In the genomic region with DNA sequence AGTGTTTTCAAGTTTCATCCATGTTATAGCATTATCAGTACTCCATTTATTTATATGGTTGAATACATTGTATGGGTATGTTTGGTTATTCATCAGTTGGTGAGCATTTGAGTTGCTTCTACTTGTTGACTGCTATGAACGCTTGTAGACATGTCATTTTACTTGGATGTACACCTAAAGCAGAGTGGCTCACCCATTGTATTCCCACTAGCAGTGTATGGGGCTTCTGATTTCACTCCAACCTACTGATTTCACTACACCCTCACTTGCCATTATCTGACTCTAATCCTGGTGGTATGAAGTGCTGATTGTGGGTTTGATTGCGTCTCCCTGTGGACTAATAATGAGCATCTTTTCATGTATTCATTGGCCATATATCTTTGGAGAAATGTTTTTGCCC, we compare ENCODE assay signal across 20 cellular contexts. TPM values are rescaled to one million over a fixed set of nuclear protein-coding genes. Genes with fewer than 3 reads are reported as not detected.
DNase-seq lines count a peak whose midpoint lies in the region; ATAC-seq and TF ChIP-seq lines count a peak whose summit lies in the region.
"Had no signal": no experiment of that assay in that cellular context is flagged by ENCODE, and none has a peak within 500 bp of the region (broad histone marks: within the 10 kb centered on the region; RNA-seq: fewer than 3 reads in every experiment).

No MANE protein-coding gene starts in this region.

- H3K4me1 Mint-ChIP-seq in activated naive CD4-positive, alpha-beta T cell treated with anti-CD3 and anti-CD28 coated beads, Interleukin-2, amount 50 U/mL, for 24 hours: peaks cover 63% of the 10 kb centered on the region
- H3K4me1 Mint-ChIP-seq in activated naive CD8-positive, alpha-beta T cell treated with anti-CD3 and anti-CD28 coated beads for 36 hours: peaks cover 67% of the 10 kb centered on the region
- peaks cover 81% of the 10 kb centered on the region for H3K4me1 Mint-ChIP-seq in stimulated activated naive CD8-positive, alpha-beta T cell treated with anti-CD3 and anti-CD28 coated beads, Interleukin-15, Interleukin-2, amounts not matched to agents 100 ng/mL and 50 ng/mL, for 24 hours (ENCODE audit: low read depth)

- no peak for DNase-seq in activated naive CD4-positive, alpha-beta T cell treated with Interleukin-2 at 50 U/mL for 16 hours
- DNase-seq in NB4 (ENCODE audit: low read depth) (peak; percentile 12), EL (no peak), NCI-H510A treated with DMSO at 0.1 percent for 48 hours (lab: John Stamatoyannopoulos, UW) (no peak)
- DNase-seq in activated naive CD8-positive, alpha-beta T cell treated with anti-CD3 and anti-CD28 coated beads for 36 hours: no peak
- DNase-seq: body of pancreas, H9, heart right ventricle, Kasumi-1, left colon, NCI-H1105 treated with DMSO at 0.1 percent for 48 hours, NCI-H2029 treated with DMSO at 0.1 percent for 48 hours, nucleus accumbens, T-helper 9 cell had no signal

- no peak for TF ChIP-seq POLR2A in NB4 (IDR thresholded peaks at IDR 0.05; ENCODE audit: extremely low read depth, insufficient read length)

- no peak for TF ChIP-seq CTCF in NB4 (IDR thresholded peaks at IDR 0.05; ENCODE audit: low read depth, low read length)

- peaks cover 40% of the 10 kb centered on the region for H3K36me3 Mint-ChIP-seq in activated naive CD4-positive, alpha-beta T cell treated with anti-CD3 and anti-CD28 coated beads, Interleukin-2, amount 50 U/mL, for 24 hours
- H3K36me3 Mint-ChIP-seq in activated naive CD8-positive, alpha-beta T cell treated with anti-CD3 and anti-CD28 coated beads for 36 hours: peaks cover 82% of the 10 kb centered on the region
- peaks cover 95% of the 10 kb centered on the region for H3K36me3 Mint-ChIP-seq in stimulated activated naive CD8-positive, alpha-beta T cell treated with anti-CD3 and anti-CD28 coated beads, Interleukin-15, Interleukin-2, amounts not matched to agents 100 ng/mL and 50 ng/mL, for 24 hours (ENCODE audit: low read depth)

- peak overlapping the region; percentile 6 for H3K4me3 ChIP-seq in NB4 (ENCODE audit: low read depth, low read length)
- H3K4me3 ChIP-seq: BLaER1 treated with 17β-estradiol and CSF1 and Interleukin-3, amounts not matched to agents 10 nM and 100 nM; body of pancreas; heart right ventricle; skin epidermis had no signal

- H3K27ac Mint-ChIP-seq in activated naive CD4-positive, alpha-beta T cell treated with anti-CD3 and anti-CD28 coated beads, Interleukin-2, amount 50 U/mL, for 24 hours: peak overlapping the region; percentile 59
- peak overlapping the region; percentile 31 for H3K27ac Mint-ChIP-seq in activated naive CD8-positive, alpha-beta T cell treated with anti-CD3 and anti-CD28 coated beads for 36 hours
- peak overlapping the region; percentile 49 for H3K27ac Mint-ChIP-seq in stimulated activated naive CD8-positive, alpha-beta T cell treated with anti-CD3 and anti-CD28 coated beads, Interleukin-15, Interleukin-2, amounts not matched to agents 100 ng/mL and 50 ng/mL, for 24 hours

- H3K27me3 Mint-ChIP-seq in activated naive CD4-positive, alpha-beta T cell treated with anti-CD3 and anti-CD28 coated beads, Interleukin-2, amount 50 U/mL, for 24 hours: no peaks in the 10 kb centered on the region
- H3K27me3 Mint-ChIP-seq in activated naive CD8-positive, alpha-beta T cell treated with anti-CD3 and anti-CD28 coated beads for 36 hours: no peaks in the 10 kb centered on the region
- no peaks in the 10 kb centered on the region for H3K27me3 Mint-ChIP-seq in stimulated activated naive CD8-positive, alpha-beta T cell treated with anti-CD3 and anti-CD28 coated beads, Interleukin-15, Interleukin-2, amounts not matched to agents 100 ng/mL and 50 ng/mL, for 24 hours
- H3K27me3 Mint-ChIP-seq: memory B cell had no signal

- no peak for ATAC-seq in HG03469 (IDR thresholded peaks at IDR 0.05; ENCODE audit: unreplicated experiment)
- ATAC-seq: body of pancreas, left colon had no signal

- peak overlapping the region; percentile 64 for H3K4me3 Mint-ChIP-seq in activated naive CD4-positive, alpha-beta T cell treated with anti-CD3 and anti-CD28 coated beads, Interleukin-2, amount 50 U/mL, for 24 hours
- peak overlapping the region; percentile 14 for H3K4me3 Mint-ChIP-seq in activated naive CD8-positive, alpha-beta T cell treated with anti-CD3 and anti-CD28 coated beads for 36 hours
- H3K4me3 Mint-ChIP-seq in stimulated activated naive CD8-positive, alpha-beta T cell treated with anti-CD3 and anti-CD28 coated beads, Interleukin-15, Interleukin-2, amounts not matched to agents 100 ng/mL and 50 ng/mL, for 24 hours: peak overlapping the region; percentile 66
- H3K4me3 Mint-ChIP-seq: memory B cell had no signal

- H3K9me3 Mint-ChIP-seq in activated naive CD4-positive, alpha-beta T cell treated with anti-CD3 and anti-CD28 coated beads, Interleukin-2, amount 50 U/mL, for 24 hours: no peaks in the 10 kb centered on the region
- H3K9me3 Mint-ChIP-seq in activated naive CD8-positive, alpha-beta T cell treated with anti-CD3 and anti-CD28 coated beads for 36 hours: no peaks in the 10 kb centered on the region
- H3K9me3 Mint-ChIP-seq in stimulated activated naive CD8-positive, alpha-beta T cell treated with anti-CD3 and anti-CD28 coated beads, Interleukin-15, Interleukin-2, amounts not matched to agents 100 ng/mL and 50 ng/mL, for 24 hours: no peaks in the 10 kb centered on the region
- H3K9me3 Mint-ChIP-seq: memory B cell had no signal

RNA-seq across cellular contexts. Expression of a gene that starts 9.5 kb away (rescaled TPM):
- 1,000 to 10,000 TPM; 4,728 to 4,890 TPM for total RNA-seq in activated naive CD8-positive, alpha-beta T cell treated with anti-CD3 and anti-CD28 coated beads for 36 hours

RNA-seq across cellular contexts. Expression of a gene that starts 22.3 kb away (rescaled TPM):
- under 1 TPM; 0.21 to 0.28 TPM for total RNA-seq in activated naive CD8-positive, alpha-beta T cell treated with anti-CD3 and anti-CD28 coated beads for 36 hours
- total RNA-seq: body of pancreas had no signal

Comparison
In these comparisons a context has a peak if more than half of its experiments do, and no peak if none do; other contexts are left out.
1. H3K4me3 Mint-ChIP-seq: peak in every context shown above with its lines; median percentile 66 in stimulated activated naive CD8-positive, alpha-beta T cell treated with anti-CD3 and anti-CD28 coated beads, Interleukin-15, Interleukin-2, amounts not matched to agents 100 ng/mL and 50 ng/mL, for 24 hours; 64 in activated naive CD4-positive, alpha-beta T cell treated with anti-CD3 and anti-CD28 coated beads, Interleukin-2, amount 50 U/mL, for 24 hours; 14 in activated naive CD8-positive, alpha-beta T cell treated with anti-CD3 and anti-CD28 coated beads for 36 hours.